1 cellular context compared by ENCODE assay signal in genomic region chr19:3383121-3383722, GRCh38.
A peak's percentile ranks its signal among the peaks of the same experiment; 100 is the strongest.
TF ChIP-seq lines count a peak whose summit lies in the region.

No MANE protein-coding gene starts in this region.

TF ChIP-seq in liver, 16 proteins besides CTCF, POLR2A, EP300 and RAD21 (continued from another document):
- TF ChIP-seq, protein P1, sequence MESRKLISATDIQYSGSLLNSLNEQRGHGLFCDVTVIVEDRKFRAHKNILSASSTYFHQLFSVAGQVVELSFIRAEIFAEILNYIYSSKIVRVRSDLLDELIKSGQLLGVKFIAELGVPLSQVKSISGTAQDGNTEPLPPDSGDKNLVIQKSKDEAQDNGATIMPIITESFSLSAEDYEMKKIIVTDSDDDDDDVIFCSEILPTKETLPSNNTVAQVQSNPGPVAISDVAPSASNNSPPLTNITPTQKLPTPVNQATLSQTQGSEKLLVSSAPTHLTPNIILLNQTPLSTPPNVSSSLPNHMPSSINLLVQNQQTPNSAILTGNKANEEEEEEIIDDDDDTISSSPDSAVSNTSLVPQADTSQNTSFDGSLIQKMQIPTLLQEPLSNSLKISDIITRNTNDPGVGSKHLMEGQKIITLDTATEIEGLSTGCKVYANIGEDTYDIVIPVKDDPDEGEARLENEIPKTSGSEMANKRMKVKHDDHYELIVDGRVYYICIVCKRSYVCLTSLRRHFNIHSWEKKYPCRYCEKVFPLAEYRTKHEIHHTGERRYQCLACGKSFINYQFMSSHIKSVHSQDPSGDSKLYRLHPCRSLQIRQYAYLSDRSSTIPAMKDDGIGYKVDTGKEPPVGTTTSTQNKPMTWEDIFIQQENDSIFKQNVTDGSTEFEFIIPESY (IDR thresholded peaks at IDR 0.05), result no peak
- no peak for TF ChIP-seq JUND (IDR thresholded peaks at IDR 0.05)
- peak in 1 of 2 donors; percentile 35 for TF ChIP-seq HNF4A (conservative IDR thresholded peaks at IDR 0.05)
- peak in 1 of 2 donors; percentile 42 for TF ChIP-seq RXRA (IDR thresholded peaks at IDR 0.05)
